Comparison of ENCODE assay signal across 2 cellular contexts in the genomic region with DNA sequence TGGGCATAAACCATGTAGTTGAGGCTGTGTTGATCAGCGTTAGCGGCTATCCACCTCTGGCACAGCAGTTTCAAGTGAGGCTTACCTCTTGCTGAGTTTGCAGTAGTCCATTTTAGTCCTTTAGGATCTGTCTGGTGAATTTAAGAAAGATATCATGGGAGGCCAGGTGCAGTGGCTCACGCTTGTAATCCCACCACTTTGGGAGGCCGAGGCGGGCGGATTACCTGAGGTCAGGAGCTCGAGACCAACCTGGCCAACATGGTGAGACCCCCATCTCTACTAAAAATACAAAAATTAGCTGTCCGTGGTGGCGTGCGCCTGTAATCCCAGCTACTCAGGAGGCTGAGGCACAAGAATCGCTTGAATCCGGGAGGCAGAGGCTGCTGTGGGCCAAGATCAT. TPM values are rescaled to one million over a fixed set of nuclear protein-coding genes. Genes with fewer than 3 reads are reported as not detected.
"Had no signal": no experiment of that assay in that cellular context is flagged by ENCODE, and none has a peak within 500 bp of the region (broad histone marks: within the 10 kb centered on the region; RNA-seq: fewer than 3 reads in every experiment).

No MANE protein-coding gene starts in this region.

RNA-seq across cellular contexts. Expression of gene PHOSPHO1, which starts 45.4 kb away (rescaled TPM):
- total RNA-seq: GM23248, HT-29 had no signal
- polyA plus RNA-seq: GM23248 had no signal
